ENCODE assay signal across 12 cellular contexts in the genomic region with DNA sequence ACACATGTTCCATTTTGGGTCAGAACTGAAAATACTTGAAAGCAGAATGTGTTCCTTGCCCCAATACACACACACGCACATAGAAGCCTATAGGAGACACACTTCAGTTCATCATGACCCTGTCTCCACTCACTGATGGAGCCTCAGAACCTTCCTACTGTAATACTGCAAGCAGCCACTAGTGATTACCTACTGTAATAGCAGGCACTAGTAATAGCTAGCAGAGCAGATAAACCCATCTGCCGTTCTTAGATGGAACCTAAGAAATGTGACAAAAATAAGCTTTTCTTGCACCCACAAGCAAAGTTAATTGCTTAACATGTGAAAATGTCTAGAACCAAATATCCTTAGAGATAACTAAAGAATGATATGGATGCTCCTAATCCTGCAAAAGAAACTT. TPM values are rescaled to one million over a fixed set of nuclear protein-coding genes. Genes with fewer than 3 reads are reported as not detected.
DNase-seq lines count a peak whose midpoint lies in the region; ATAC-seq and TF ChIP-seq lines count a peak whose summit lies in the region.
"Had no signal": no experiment of that assay in that cellular context is flagged by ENCODE, and none has a peak within 500 bp of the region (broad histone marks: within the 10 kb centered on the region; RNA-seq: fewer than 3 reads in every experiment).

No MANE protein-coding gene starts in this region.

- DNase-seq in A673 (ENCODE audit: low spot score) (peak; percentile 2), SK-MEL-5 (ENCODE audit: low read depth, low spot score) (peak; percentile 22), G401 (ENCODE audit: low spot score) (no peak), right atrium auricular region (ENCODE audit: low spot score) (no peak), GM19238 (ENCODE audit: insufficient read length, low spot score) (no peak)
- DNase-seq: immature natural killer cell; stimulated activated CD8-positive, alpha-beta memory T cell treated with anti-CD3 and anti-CD28 coated beads, Interleukin-4, amount 100 ng/mL, for 48 hours had no signal

- TF ChIP-seq CTCF in A673 (conservative IDR thresholded peaks at IDR 0.05; ENCODE audit: low read depth, low read length) (peak; percentile 24; the same call in 1 of the 2 replicates), right atrium auricular region (IDR thresholded peaks at IDR 0.05) (no peak)

- H3K4me3 ChIP-seq in A673 (ENCODE audit: low read depth, low read length, poor library complexity, severe bottlenecking) (no peak overlapping the region), right atrium auricular region (no peak overlapping the region)
- H3K4me3 ChIP-seq: cardiac muscle cell had no signal

- ATAC-seq in GM19328 (IDR thresholded peaks at IDR 0.05; ENCODE audit: unreplicated experiment) (peak; percentile 92), HG02943 (IDR thresholded peaks at IDR 0.05; ENCODE audit: low read depth, unreplicated experiment) (peak; percentile 47)
- no peak for ATAC-seq in activated CD4-positive, CD25-positive, alpha-beta regulatory T cell treated with anti-CD3 and anti-CD28 coated beads, Interleukin-2, amount 50 U/mL, for 24 hours

- H3K9me3 ChIP-seq in A673 (ENCODE audit: low read depth, low read length, poor library complexity, severe bottlenecking) (no peaks in the 10 kb centered on the region), right atrium auricular region (no peaks in the 10 kb centered on the region)

- H3K27ac ChIP-seq in A673 (ENCODE audit: low read depth, low read length, poor library complexity, severe bottlenecking) (no peak overlapping the region), right atrium auricular region (no peak overlapping the region)
- H3K27ac ChIP-seq: cardiac muscle cell had no signal

- in situ Hi-C loops in SK-MEL-5 (cut with HindIII; ENCODE audit: low pct_unique_long_range_greater_than_20kb, low sequenced_read_pairs): no loop called here
- in situ Hi-C loops in G401 (cut with HindIII; ENCODE audit: low sequenced_read_pairs): no loop called here

- CTCF ChIA-PET in A673 (lab: Charles Lee): no interaction called here

- H3K27me3 ChIP-seq in A673 (replicated peaks; ENCODE audit: insufficient read depth, low read depth, low read length, poor library complexity) (no peaks in the 10 kb centered on the region), right atrium auricular region (no peaks in the 10 kb centered on the region)
- H3K27me3 ChIP-seq: cardiac muscle cell had no signal

- H3K36me3 ChIP-seq in A673 (ENCODE audit: insufficient read depth, low read length, poor library complexity, severe bottlenecking) (no peaks in the 10 kb centered on the region), right atrium auricular region (no peaks in the 10 kb centered on the region)
- H3K36me3 ChIP-seq: cardiac muscle cell had no signal

- BruUV-seq in A673 (replicated peaks; lab: Mats Ljungman, UMichigan): no TSS peak

- intact Hi-C loops in A673 (cut with micrococcal nuclease; ENCODE audit: unreplicated experiment): no loop called here

- H3K4me1 ChIP-seq in A673 (ENCODE audit: insufficient read depth, low read length, poor library complexity, severe bottlenecking): no peaks in the 10 kb centered on the region
- no peaks in the 10 kb centered on the region for H3K4me1 ChIP-seq in right atrium auricular region

- POLR2A ChIA-PET in A673 (lab: Charles Lee; ENCODE audit: low non-redundant PET): no interaction called here

RNA-seq across cellular contexts. Expression of a gene that starts 13.6 kb away (rescaled TPM):
- total RNA-seq in A673 (2021): not detected in 2 replicates
- not detected in 2 replicates for total RNA-seq in SK-MEL-5 (2014; rRNA removed; shearing (Covaris generic))
- polyA plus RNA-seq in SK-MEL-5 (2015; cell fraction: cytosol; rRNA removed): not detected in 2 replicates
- not detected in 2 replicates for polyA plus RNA-seq in SK-MEL-5 (2015; cell fraction: nucleus; rRNA removed)
- total RNA-seq in G401 (2014; rRNA removed; shearing (Covaris generic)): not detected in 2 replicates
- total RNA-seq in right atrium auricular region: not detected
- total RNA-seq: cardiac muscle cell, posterior vena cava had no signal
- polyA plus RNA-seq: immature natural killer cell had no signal

RNA-seq across cellular contexts. Expression of a gene that starts 60.0 kb away (rescaled TPM):
- total RNA-seq in A673 (2021) (not detected in 2 replicates), right atrium auricular region (not detected)
- 0.69 TPM in 2 replicates for total RNA-seq in SK-MEL-5 (2014; rRNA removed; shearing (Covaris generic))
- 5.7 and 8.0 TPM in 2 replicates for polyA plus RNA-seq in SK-MEL-5 (2015; cell fraction: cytosol; rRNA removed)
- polyA plus RNA-seq in SK-MEL-5 (2015; cell fraction: nucleus; rRNA removed): 3.4 and 21.8 TPM in 2 replicates
- not detected in 2 replicates for total RNA-seq in G401 (2014; rRNA removed; shearing (Covaris generic))
- total RNA-seq: cardiac muscle cell, posterior vena cava had no signal
- polyA plus RNA-seq: cardiac muscle cell, immature natural killer cell had no signal

Comparison
In these comparisons a context has a peak if more than half of its experiments do, and no peak if none do; other contexts are left out.
1. DNase-seq: peak in A673 (single experiment) and SK-MEL-5 (single experiment); none in G401 (single experiment), right atrium auricular region (single experiment) and GM19238 (single experiment).
2. ATAC-seq: peak in GM19328 (single experiment) and HG02943 (single experiment); none in activated CD4-positive, CD25-positive, alpha-beta regulatory T cell treated with anti-CD3 and anti-CD28 coated beads, Interleukin-2, amount 50 U/mL, for 24 hours (0 of 2).